In genomic region chrX:154791467-154791866, GRCh38 we compare ENCODE assay signal across 1 cellular context.
TF ChIP-seq lines count a peak whose summit lies in the region.

No MANE protein-coding gene starts in this region.

TF ChIP-seq in K562, 482 proteins besides CTCF, POLR2A, EP300 and RAD21:
- TF ChIP-seq STAT5B (CRISPR knock-in tag; IDR thresholded peaks at IDR 0.05) = no peak
- TF ChIP-seq STAG1 (CRISPR knock-in tag; IDR thresholded peaks at IDR 0.05; ENCODE audit: borderline replicate concordance) = no peak
- TF ChIP-seq CBFB (CRISPR knock-in tag; IDR thresholded peaks at IDR 0.05) = no peak
- TF ChIP-seq TFAP4 (CRISPR knock-in tag; IDR thresholded peaks at IDR 0.05; ENCODE audit: borderline replicate concordance) = no peak
- TF ChIP-seq CREBBP (IDR thresholded peaks at IDR 0.05; ENCODE audit: low read depth, low read length) = no peak
- TF ChIP-seq SRF (CRISPR knock-in tag; IDR thresholded peaks at IDR 0.05) = no peak
- no peak for TF ChIP-seq HEY1 (CRISPR knock-in tag; IDR thresholded peaks at IDR 0.05; ENCODE audit: borderline replicate concordance)
- TF ChIP-seq KDM2B (CRISPR knock-in tag; IDR thresholded peaks at IDR 0.05) = no peak
- no peak for TF ChIP-seq ZEB2 (IDR thresholded peaks at IDR 0.05)
- no peak for TF ChIP-seq NCOA1 (IDR thresholded peaks at IDR 0.05; ENCODE audit: low read depth)
- TF ChIP-seq ELK3 (CRISPR knock-in tag; IDR thresholded peaks at IDR 0.05) = no peak
- no peak for TF ChIP-seq ZBTB34 (CRISPR knock-in tag; IDR thresholded peaks at IDR 0.05)
- no peak for TF ChIP-seq SNIP1 (IDR thresholded peaks at IDR 0.05; ENCODE audit: low read depth)
- no peak for TF ChIP-seq TBL1XR1 (IDR thresholded peaks at IDR 0.05; ENCODE audit: low read length in 2 of 2)
